Comparison of ENCODE assay signal across 1 cellular context in the genomic region with DNA sequence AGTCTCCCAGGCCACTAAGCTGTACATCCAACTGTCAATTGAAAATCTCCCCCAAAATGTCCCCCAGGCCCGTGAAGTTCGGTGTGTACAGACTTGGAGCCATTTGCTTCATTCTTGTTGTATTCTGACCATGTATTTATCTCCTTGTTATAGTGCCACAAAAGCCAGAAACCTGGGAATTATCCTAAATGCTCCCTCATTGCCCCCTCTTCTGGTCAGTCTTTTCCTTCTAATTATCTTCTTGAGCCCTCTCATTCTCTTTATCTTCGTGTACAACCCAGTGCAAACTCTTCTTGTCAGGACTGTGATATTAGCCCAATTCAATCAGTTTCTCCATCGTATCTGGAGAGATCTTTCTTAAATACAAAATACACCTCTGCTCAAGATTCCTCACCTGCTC.
TF ChIP-seq lines count a peak whose summit lies in the region.

No MANE protein-coding gene starts in this region.

TF ChIP-seq in K562, 482 proteins besides CTCF, POLR2A, EP300 and RAD21 (continued from another document):
- TF ChIP-seq, protein P1, sequence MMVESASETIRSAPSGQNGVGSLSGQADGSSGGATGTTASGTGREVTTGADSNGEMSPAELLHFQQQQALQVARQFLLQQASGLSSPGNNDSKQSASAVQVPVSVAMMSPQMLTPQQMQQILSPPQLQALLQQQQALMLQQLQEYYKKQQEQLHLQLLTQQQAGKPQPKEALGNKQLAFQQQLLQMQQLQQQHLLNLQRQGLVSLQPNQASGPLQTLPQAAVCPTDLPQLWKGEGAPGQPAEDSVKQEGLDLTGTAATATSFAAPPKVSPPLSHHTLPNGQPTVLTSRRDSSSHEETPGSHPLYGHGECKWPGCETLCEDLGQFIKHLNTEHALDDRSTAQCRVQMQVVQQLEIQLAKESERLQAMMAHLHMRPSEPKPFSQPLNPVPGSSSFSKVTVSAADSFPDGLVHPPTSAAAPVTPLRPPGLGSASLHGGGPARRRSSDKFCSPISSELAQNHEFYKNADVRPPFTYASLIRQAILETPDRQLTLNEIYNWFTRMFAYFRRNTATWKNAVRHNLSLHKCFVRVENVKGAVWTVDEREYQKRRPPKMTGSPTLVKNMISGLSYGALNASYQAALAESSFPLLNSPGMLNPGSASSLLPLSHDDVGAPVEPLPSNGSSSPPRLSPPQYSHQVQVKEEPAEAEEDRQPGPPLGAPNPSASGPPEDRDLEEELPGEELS (CRISPR knock-in tag; IDR thresholded peaks at IDR 0.05; ENCODE audit: borderline replicate concordance) = no peak
- TF ChIP-seq ZNF77 (CRISPR knock-in tag; IDR thresholded peaks at IDR 0.05) (no peak), CTCFL (IDR thresholded peaks at IDR 0.05; ENCODE audit: borderline replicate concordance, insufficient read depth, low read depth, low read length, poor library complexity, severe bottlenecking) (no peak), ZNF583 (CRISPR knock-in tag; IDR thresholded peaks at IDR 0.05) (no peak), TARDBP (IDR thresholded peaks at IDR 0.05) (no peak), PHTF2 (CRISPR knock-in tag; IDR thresholded peaks at IDR 0.05) (no peak), HNRNPK (IDR thresholded peaks at IDR 0.05; ENCODE audit: low read depth, low read length, poor library complexity, severe bottlenecking) (no peak)
- TF ChIP-seq, protein P2, sequence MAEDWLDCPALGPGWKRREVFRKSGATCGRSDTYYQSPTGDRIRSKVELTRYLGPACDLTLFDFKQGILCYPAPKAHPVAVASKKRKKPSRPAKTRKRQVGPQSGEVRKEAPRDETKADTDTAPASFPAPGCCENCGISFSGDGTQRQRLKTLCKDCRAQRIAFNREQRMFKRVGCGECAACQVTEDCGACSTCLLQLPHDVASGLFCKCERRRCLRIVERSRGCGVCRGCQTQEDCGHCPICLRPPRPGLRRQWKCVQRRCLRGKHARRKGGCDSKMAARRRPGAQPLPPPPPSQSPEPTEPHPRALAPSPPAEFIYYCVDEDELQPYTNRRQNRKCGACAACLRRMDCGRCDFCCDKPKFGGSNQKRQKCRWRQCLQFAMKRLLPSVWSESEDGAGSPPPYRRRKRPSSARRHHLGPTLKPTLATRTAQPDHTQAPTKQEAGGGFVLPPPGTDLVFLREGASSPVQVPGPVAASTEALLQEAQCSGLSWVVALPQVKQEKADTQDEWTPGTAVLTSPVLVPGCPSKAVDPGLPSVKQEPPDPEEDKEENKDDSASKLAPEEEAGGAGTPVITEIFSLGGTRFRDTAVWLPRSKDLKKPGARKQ (CRISPR knock-in tag; IDR thresholded peaks at IDR 0.05) = no peak
- TF ChIP-seq, protein P3, sequence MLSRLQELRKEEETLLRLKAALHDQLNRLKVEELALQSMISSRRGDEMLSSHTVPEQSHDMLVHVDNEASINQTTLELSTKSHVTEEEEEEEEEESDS (CRISPR knock-in tag; IDR thresholded peaks at IDR 0.05) = no peak
- TF ChIP-seq, protein P4, sequence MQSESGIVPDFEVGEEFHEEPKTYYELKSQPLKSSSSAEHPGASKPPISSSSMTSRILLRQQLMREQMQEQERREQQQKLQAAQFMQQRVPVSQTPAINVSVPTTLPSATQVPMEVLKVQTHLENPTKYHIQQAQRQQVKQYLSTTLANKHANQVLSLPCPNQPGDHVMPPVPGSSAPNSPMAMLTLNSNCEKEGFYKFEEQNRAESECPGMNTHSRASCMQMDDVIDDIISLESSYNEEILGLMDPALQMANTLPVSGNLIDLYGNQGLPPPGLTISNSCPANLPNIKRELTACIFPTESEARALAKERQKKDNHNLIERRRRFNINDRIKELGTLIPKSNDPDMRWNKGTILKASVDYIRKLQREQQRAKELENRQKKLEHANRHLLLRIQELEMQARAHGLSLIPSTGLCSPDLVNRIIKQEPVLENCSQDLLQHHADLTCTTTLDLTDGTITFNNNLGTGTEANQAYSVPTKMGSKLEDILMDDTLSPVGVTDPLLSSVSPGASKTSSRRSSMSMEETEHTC (IDR thresholded peaks at IDR 0.05) = no peak
